In the genomic region with DNA sequence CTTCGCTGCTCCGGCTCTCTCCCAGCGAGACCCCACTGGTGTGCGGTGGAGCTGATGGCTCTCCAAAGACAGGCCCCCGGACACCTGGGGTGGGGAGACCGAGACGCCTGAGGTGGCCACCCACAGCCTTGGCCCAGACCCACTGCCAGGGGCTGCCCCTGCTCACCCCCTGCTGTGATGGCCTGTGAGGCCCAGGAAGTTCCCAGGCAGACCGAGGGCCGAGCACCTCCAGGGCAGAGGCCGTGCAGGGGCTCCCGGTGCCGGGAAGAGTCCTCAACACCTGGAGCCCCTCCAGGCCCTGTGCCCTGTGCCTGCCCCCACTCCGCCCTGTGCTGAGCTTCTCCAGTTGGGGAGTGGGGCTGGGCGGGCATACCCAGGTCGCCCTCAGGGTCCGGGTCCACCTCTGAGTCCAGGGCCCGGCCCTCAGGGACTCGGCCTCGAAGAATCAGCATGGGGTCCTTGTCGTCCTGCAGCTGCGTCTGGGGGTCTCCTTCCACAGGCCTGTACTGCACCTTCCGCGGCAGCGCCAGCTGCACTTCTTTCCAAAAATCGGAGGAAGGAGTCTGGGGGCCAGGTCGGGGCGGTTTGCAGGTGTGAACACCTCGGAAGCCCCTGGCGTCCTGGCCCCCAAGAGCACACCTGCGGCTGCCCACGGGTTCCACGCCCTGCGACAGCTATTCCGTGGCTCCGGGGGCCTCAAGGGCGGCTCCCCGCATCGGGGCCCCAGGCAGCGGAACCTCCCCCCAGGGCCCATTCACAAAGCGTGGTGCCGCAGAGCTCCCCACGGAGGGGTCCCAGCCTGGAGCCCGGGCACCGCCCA, we compare ENCODE assay signal across 9 cellular contexts. TPM values are rescaled to one million over a fixed set of nuclear protein-coding genes. Genes with fewer than 3 reads are reported as not detected.
DNase-seq lines count a peak whose midpoint lies in the region; TF ChIP-seq lines count a peak whose summit lies in the region.
"Had no signal": no experiment of that assay in that cellular context is flagged by ENCODE, and none has a peak within 500 bp of the region (broad histone marks: within the 10 kb centered on the region; RNA-seq: fewer than 3 reads in every experiment).

No MANE protein-coding gene starts in this region.

- H3K9me3 ChIP-seq in Caco-2 = peaks cover 3% of the 10 kb centered on the region; the same call in 1 of the 2 replicates

- no peaks in the 10 kb centered on the region for H3K27me3 Mint-ChIP-seq in Caco-2 (ENCODE audit: insufficient read depth, unreplicated experiment)

- H3K4me3 Mint-ChIP-seq in Caco-2 (ENCODE audit: unreplicated experiment) = no peak overlapping the region

- no peak overlapping the region for H3K27ac Mint-ChIP-seq in Caco-2 (ENCODE audit: unreplicated experiment)

- H3K36me3 ChIP-seq in Caco-2 (ENCODE audit: control insufficient read depth, insufficient read depth, low read length) (peaks cover 5% of the 10 kb centered on the region), rectal smooth muscle tissue (ENCODE audit: control insufficient read depth, insufficient read depth, low read length) (no peaks in the 10 kb centered on the region)

- no peaks in the 10 kb centered on the region for H3K4me1 Mint-ChIP-seq in Caco-2 (ENCODE audit: low read depth, unreplicated experiment)

- H3K4me1 ChIP-seq in Caco-2 = peaks cover 9% of the 10 kb centered on the region
- H3K4me1 ChIP-seq in rectal smooth muscle tissue (ENCODE audit: control insufficient read depth, insufficient read depth, low read length) = peaks cover 4% of the 10 kb centered on the region
- H3K4me1 ChIP-seq: parathyroid adenoma had no signal

- no peaks in the 10 kb centered on the region for H3K27me3 ChIP-seq in Caco-2 (replicated peaks; ENCODE audit: control insufficient read depth, insufficient read depth, low read length)
- H3K27me3 ChIP-seq in rectal smooth muscle tissue (ENCODE audit: control insufficient read depth, insufficient read depth, low read length) = peaks cover 2% of the 10 kb centered on the region

- H3K27ac ChIP-seq in RWPE1 (peak overlapping the region; percentile 79), rectal smooth muscle tissue (ENCODE audit: low read depth, low read length) (peak overlapping the region; percentile 51)
- H3K27ac ChIP-seq: parathyroid adenoma had no signal

- BruUV-seq in Caco-2 (replicated peaks; lab: Mats Ljungman, UMichigan) = TSS peak; percentile 91

- CTCF ChIA-PET in Caco-2 (lab: Charles Lee) = interaction anchor here (0.6 to 1.5 kb wide), 3 partner anchors 11 to 534 kb away, joined by 3 to 8 read pairs (median 3); partner anchors contain the start of gene PTDSS2
- CTCF ChIA-PET in RWPE1 (lab: Yijun Ruan, JAX) = interaction anchor here (0.7 to 1.8 kb wide), 5 partner anchors 10 to 49 kb away, joined by 3 to 9 read pairs (median 5); partner anchors contain the start of gene PTDSS2

- POLR2A ChIA-PET in Caco-2 (lab: Charles Lee) (no interaction called here), RWPE1 (lab: Yijun Ruan, JAX; ENCODE audit: low non-redundant PET) (no interaction called here)

- DNase-seq in Caco-2 = no peak
- no peak for DNase-seq in RWPE1 (ENCODE audit: low spot score)
- peak; percentile 77 for DNase-seq in cardiac septum (ENCODE audit: low spot score)
- DNase-seq in NCI-H2171 (lab: John Stamatoyannopoulos, UW) = no peak
- DNase-seq in cortex of kidney (lab: John Stamatoyannopoulos, UW) = no peak
- no peak for DNase-seq in kidney tubule cell (ENCODE audit: low spot score)
- DNase-seq in NK-92 treated with Interleukin-12 subunit alpha and Interleukin-12 subunit beta, amount 100 ng/mL, for 24 hours (lab: John Stamatoyannopoulos, UW) = no peak

- H3K4me3 ChIP-seq in Caco-2 (ENCODE audit: low read depth, low read length) = no peak overlapping the region
- peak overlapping the region; percentile 71 for H3K4me3 ChIP-seq in rectal smooth muscle tissue (ENCODE audit: low read length)

- no peaks in the 10 kb centered on the region for H3K9me3 Mint-ChIP-seq in Caco-2 (ENCODE audit: unreplicated experiment)

- peaks cover 74% of the 10 kb centered on the region for H3K36me3 Mint-ChIP-seq in Caco-2 (ENCODE audit: insufficient read depth, unreplicated experiment)

- H3K9ac ChIP-seq in rectal smooth muscle tissue (ENCODE audit: low read length) = no peak overlapping the region
- H3K9ac ChIP-seq: parathyroid adenoma had no signal

- no peak for TF ChIP-seq CTCF in Caco-2 (IDR thresholded peaks at IDR 0.05; ENCODE audit: insufficient read depth in 1 of 2, low read depth in 1 of 2, low read length in 1 of 2, severe bottlenecking in 1 of 2, unreplicated experiment in 1 of 2)
- no peak for TF ChIP-seq CTCF in RWPE1 (conservative IDR thresholded peaks at IDR 0.05; ENCODE audit: low read depth)

- intact Hi-C loops in Caco-2 (cut with micrococcal nuclease; ENCODE audit: unreplicated experiment) = no loop called here
- intact Hi-C loops in cardiac septum (cut with DNase I) = loop anchor here (5.0 kb wide), 2 partner anchors 41 to 101 kb away; partner anchors contain the start of gene RNH1

RNA-seq across cellular contexts. Expression of gene SIGIRR, which starts 8.6 kb away (rescaled TPM):
- 119 and 124 TPM in 2 replicates for total RNA-seq in Caco-2 (2022)
- total RNA-seq in cardiac septum = 33.3 TPM

RNA-seq across cellular contexts. Expression of gene PKP3, which starts 12.2 kb away (rescaled TPM):
- total RNA-seq in Caco-2 (2022) (143 and 149 TPM in 2 replicates), cardiac septum (0.83 TPM)

RNA-seq across cellular contexts. Expression of gene ANO9, which starts 35.6 kb away (rescaled TPM):
- total RNA-seq in Caco-2 (2022) = 85.5 and 92.6 TPM in 2 replicates
- total RNA-seq in cardiac septum = 0.38 TPM

RNA-seq across cellular contexts. Expression of gene B4GALNT4, which starts 36.9 kb away (rescaled TPM):
- total RNA-seq in Caco-2 (2022) (30.7 and 35.6 TPM in 2 replicates), cardiac septum (0.24 TPM)

RNA-seq across cellular contexts. Expression of gene PTDSS2, which starts 43.9 kb away (rescaled TPM):
- total RNA-seq in Caco-2 (2022) (40.6 and 44.3 TPM in 2 replicates), cardiac septum (24.9 TPM)

Comparison
In these comparisons a context has a peak if more than half of its experiments do, and no peak if none do; other contexts are left out.
1. RNA of gene PKP3, which starts 12.2 kb away (total RNA-seq): 143 to 149 TPM in Caco-2; 0.83 TPM in cardiac septum (single experiment); every median in the first group is over 10 times any median in the second.
2. RNA of gene ANO9, which starts 35.6 kb away (total RNA-seq): 85.5 to 92.6 TPM in Caco-2; 0.38 TPM in cardiac septum (single experiment); every median in the first group is over 10 times any median in the second.